1 cellular context compared by ENCODE assay signal in the genomic region with DNA sequence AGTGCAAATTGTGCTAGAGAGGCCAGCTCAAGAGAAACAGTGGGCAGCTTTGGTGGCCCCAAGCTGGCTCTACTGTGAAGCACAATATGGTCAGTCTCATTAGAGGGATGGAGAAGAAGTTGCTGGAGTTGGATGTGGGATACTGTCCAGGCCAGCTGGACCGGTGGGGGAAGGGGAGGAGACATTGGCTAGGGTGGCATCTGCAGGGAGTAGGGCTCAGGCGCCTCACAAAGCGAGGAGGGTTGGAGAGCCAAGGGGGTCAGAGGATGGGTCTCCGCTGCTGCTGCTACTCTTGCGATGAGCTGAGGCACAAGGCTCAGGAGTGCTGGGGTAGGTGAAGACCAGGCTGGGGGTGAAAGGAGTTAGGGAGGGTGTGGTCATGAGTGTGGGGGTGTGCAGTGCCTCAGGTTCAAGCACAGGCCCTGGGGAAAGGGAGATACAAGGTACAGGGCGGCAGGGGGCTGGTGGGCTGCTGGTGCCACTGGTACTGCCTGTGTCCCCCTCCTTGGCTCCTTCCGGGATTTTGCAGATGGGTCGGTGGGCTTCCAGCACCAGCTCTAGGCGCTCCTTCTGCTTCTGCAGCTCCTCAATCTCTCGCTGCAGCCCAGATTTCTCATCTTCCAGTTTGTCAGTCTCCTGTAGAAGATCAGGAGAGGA.
TF ChIP-seq lines count a peak whose summit lies in the region.

No MANE protein-coding gene starts in this region.

TF ChIP-seq in HepG2, 621 proteins besides CTCF, POLR2A, EP300 and RAD21:
- TF ChIP-seq AKAP8 (CRISPR knock-in tag; IDR thresholded peaks at IDR 0.05), result peak; percentile 62; the same call in 1 of the 2 replicates
- no peak for TF ChIP-seq ZNF235 (CRISPR knock-in tag; IDR thresholded peaks at IDR 0.05; ENCODE audit: borderline replicate concordance)
- TF ChIP-seq ATM (IDR thresholded peaks at IDR 0.05; ENCODE audit: borderline replicate concordance), result no peak
- TF ChIP-seq TOE1 (CRISPR knock-in tag; IDR thresholded peaks at IDR 0.05), result no peak
- TF ChIP-seq NCOA5 (CRISPR knock-in tag; IDR thresholded peaks at IDR 0.05), result no peak
- no peak for TF ChIP-seq ZNF674 (CRISPR knock-in tag; IDR thresholded peaks at IDR 0.05; ENCODE audit: low read depth)
- TF ChIP-seq RXRB (CRISPR knock-in tag; IDR thresholded peaks at IDR 0.05; ENCODE audit: borderline replicate concordance), result no peak
- TF ChIP-seq ZMYM4 (CRISPR knock-in tag; IDR thresholded peaks at IDR 0.05), result no peak
- no peak for TF ChIP-seq ZSCAN31 (CRISPR knock-in tag; IDR thresholded peaks at IDR 0.05; ENCODE audit: low read depth)
- no peak for TF ChIP-seq IKZF4 (CRISPR knock-in tag; IDR thresholded peaks at IDR 0.05; ENCODE audit: borderline replicate concordance, low read depth, not compliant biosample characterization)
- peak; percentile 88 for TF ChIP-seq ZC3H13 (CRISPR knock-in tag; IDR thresholded peaks at IDR 0.05)
- TF ChIP-seq NFE2L1 (CRISPR knock-in tag; IDR thresholded peaks at IDR 0.05; ENCODE audit: borderline replicate concordance), result no peak
- TF ChIP-seq PRPF4 (IDR thresholded peaks at IDR 0.05; ENCODE audit: low read depth, low read length, poor library complexity, severe bottlenecking), result no peak
- TF ChIP-seq MAFK (conservative IDR thresholded peaks at IDR 0.05 in 1 of 2, IDR thresholded peaks at IDR 0.05 in 1 of 2; ENCODE audit: low read length in 2 of 2), result no peak
- TF ChIP-seq AGO2 (optimal IDR thresholded peaks at IDR 0.05; ENCODE audit: low read depth, low read length), result peak; percentile 45
- TF ChIP-seq, protein P1, sequence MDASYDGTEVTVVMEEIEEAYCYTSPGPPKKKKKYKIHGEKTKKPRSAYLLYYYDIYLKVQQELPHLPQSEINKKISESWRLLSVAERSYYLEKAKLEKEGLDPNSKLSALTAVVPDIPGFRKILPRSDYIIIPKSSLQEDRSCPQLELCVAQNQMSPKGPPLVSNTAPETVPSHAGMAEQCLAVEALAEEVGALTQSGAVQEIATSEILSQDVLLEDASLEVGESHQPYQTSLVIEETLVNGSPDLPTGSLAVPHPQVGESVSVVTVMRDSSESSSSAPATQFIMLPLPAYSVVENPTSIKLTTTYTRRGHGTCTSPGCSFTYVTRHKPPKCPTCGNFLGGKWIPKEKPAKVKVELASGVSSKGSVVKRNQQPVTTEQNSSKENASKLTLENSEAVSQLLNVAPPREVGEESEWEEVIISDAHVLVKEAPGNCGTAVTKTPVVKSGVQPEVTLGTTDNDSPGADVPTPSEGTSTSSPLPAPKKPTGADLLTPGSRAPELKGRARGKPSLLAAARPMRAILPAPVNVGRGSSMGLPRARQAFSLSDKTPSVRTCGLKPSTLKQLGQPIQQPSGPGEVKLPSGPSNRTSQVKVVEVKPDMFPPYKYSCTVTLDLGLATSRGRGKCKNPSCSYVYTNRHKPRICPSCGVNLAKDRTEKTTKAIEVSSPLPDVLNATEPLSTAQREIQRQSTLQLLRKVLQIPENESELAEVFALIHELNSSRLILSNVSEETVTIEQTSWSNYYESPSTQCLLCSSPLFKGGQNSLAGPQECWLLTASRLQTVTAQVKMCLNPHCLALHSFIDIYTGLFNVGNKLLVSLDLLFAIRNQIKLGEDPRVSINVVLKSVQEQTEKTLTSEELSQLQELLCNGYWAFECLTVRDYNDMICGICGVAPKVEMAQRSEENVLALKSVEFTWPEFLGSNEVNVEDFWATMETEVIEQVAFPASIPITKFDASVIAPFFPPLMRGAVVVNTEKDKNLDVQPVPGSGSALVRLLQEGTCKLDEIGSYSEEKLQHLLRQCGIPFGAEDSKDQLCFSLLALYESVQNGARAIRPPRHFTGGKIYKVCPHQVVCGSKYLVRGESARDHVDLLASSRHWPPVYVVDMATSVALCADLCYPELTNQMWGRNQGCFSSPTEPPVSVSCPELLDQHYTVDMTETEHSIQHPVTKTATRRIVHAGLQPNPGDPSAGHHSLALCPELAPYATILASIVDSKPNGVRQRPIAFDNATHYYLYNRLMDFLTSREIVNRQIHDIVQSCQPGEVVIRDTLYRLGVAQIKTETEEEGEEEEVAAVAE (CRISPR knock-in tag; IDR thresholded peaks at IDR 0.05; ENCODE audit: borderline replicate concordance), result no peak
- TF ChIP-seq, protein P2, sequence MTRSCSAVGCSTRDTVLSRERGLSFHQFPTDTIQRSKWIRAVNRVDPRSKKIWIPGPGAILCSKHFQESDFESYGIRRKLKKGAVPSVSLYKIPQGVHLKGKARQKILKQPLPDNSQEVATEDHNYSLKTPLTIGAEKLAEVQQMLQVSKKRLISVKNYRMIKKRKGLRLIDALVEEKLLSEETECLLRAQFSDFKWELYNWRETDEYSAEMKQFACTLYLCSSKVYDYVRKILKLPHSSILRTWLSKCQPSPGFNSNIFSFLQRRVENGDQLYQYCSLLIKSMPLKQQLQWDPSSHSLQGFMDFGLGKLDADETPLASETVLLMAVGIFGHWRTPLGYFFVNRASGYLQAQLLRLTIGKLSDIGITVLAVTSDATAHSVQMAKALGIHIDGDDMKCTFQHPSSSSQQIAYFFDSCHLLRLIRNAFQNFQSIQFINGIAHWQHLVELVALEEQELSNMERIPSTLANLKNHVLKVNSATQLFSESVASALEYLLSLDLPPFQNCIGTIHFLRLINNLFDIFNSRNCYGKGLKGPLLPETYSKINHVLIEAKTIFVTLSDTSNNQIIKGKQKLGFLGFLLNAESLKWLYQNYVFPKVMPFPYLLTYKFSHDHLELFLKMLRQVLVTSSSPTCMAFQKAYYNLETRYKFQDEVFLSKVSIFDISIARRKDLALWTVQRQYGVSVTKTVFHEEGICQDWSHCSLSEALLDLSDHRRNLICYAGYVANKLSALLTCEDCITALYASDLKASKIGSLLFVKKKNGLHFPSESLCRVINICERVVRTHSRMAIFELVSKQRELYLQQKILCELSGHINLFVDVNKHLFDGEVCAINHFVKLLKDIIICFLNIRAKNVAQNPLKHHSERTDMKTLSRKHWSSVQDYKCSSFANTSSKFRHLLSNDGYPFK (CRISPR knock-in tag; IDR thresholded peaks at IDR 0.05; ENCODE audit: borderline replicate concordance), result no peak
- TF ChIP-seq, protein P3, sequence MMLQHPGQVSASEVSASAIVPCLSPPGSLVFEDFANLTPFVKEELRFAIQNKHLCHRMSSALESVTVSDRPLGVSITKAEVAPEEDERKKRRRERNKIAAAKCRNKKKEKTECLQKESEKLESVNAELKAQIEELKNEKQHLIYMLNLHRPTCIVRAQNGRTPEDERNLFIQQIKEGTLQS (CRISPR knock-in tag; IDR thresholded peaks at IDR 0.05), result no peak
- no peak for TF ChIP-seq NFRKB (IDR thresholded peaks at IDR 0.05)
- TF ChIP-seq MIER3 (CRISPR knock-in tag; IDR thresholded peaks at IDR 0.05; ENCODE audit: borderline replicate concordance), result no peak
- no peak for TF ChIP-seq ZEB1 (IDR thresholded peaks at IDR 0.05; ENCODE audit: insufficient replicate concordance, low read depth)
- TF ChIP-seq, protein P4, sequence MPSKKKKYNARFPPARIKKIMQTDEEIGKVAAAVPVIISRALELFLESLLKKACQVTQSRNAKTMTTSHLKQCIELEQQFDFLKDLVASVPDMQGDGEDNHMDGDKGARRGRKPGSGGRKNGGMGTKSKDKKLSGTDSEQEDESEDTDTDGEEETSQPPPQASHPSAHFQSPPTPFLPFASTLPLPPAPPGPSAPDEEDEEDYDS (CRISPR knock-in tag; IDR thresholded peaks at IDR 0.05), result no peak
- TF ChIP-seq, protein P5, sequence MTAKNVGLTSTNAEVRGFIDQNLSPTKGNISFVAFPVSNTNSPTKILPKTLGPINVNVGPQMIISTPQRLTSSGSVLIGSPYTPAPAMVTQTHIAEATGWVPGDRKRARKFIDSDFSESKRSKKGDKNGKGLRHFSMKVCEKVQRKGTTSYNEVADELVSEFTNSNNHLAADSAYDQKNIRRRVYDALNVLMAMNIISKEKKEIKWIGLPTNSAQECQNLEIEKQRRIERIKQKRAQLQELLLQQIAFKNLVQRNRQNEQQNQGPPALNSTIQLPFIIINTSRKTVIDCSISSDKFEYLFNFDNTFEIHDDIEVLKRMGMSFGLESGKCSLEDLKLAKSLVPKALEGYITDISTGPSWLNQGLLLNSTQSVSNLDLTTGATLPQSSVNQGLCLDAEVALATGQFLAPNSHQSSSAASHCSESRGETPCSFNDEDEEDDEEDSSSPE (CRISPR knock-in tag; IDR thresholded peaks at IDR 0.05), result no peak
- 0 out of 2 replicates have a peak, but pooled peaks have one; percentile 3 for TF ChIP-seq ZBTB38 (CRISPR knock-in tag; IDR thresholded peaks at IDR 0.05)
- no peak for TF ChIP-seq TBP (CRISPR knock-in tag; IDR thresholded peaks at IDR 0.05)
- TF ChIP-seq ZNF282 (IDR thresholded peaks at IDR 0.05; ENCODE audit: partially characterized antibody), result no peak
- no peak for TF ChIP-seq ZNF879 (CRISPR knock-in tag; IDR thresholded peaks at IDR 0.05)
